Comparison of ENCODE assay signal across 20 cellular contexts in genomic region chr5:149437369-149438040, GRCh38. TPM values are rescaled to one million over a fixed set of nuclear protein-coding genes. Genes with fewer than 3 reads are reported as not detected.
A peak's percentile ranks its signal among the peaks of the same experiment; 100 is the strongest.
DNase-seq lines count a peak whose midpoint lies in the region; ATAC-seq and TF ChIP-seq lines count a peak whose summit lies in the region.
"Had no signal": no experiment of that assay in that cellular context is flagged by ENCODE, and none has a peak within 500 bp of the region (broad histone marks: within the 10 kb centered on the region; RNA-seq: fewer than 3 reads in every experiment).

No MANE protein-coding gene starts in this region.

- H3K27me3 Mint-ChIP-seq in T-helper 17 cell = peaks cover 5% of the 10 kb centered on the region

- H3K36me3 ChIP-seq in left ventricle myocardium inferior (no peaks in the 10 kb centered on the region), esophagus squamous epithelium (no peaks in the 10 kb centered on the region), H7 (replicated peaks; ENCODE audit: control insufficient read depth, insufficient read depth, low read length) (no peaks in the 10 kb centered on the region)
- H3K36me3 ChIP-seq: SJSA1 had no signal

- no peak for ATAC-seq in left ventricle myocardium superior
- ATAC-seq in T-helper 17 cell = no peak
- ATAC-seq: HCT116 had no signal

- TF ChIP-seq CTCF in left ventricle myocardium inferior (IDR thresholded peaks at IDR 0.05; ENCODE audit: borderline replicate concordance) = no peak
- no peak for TF ChIP-seq CTCF in esophagus squamous epithelium (IDR thresholded peaks at IDR 0.05)

- no peak for TF ChIP-seq POLR2A in esophagus squamous epithelium (IDR thresholded peaks at IDR 0.05)

- 59 to 64% methylated on average over 10 of the region's 10 CpGs for WGBS in esophagus squamous epithelium, 2 donors

- no peak overlapping the region for H3K4me3 Mint-ChIP-seq in T-helper 17 cell

- H3K27me3 ChIP-seq in left ventricle myocardium inferior (ENCODE audit: low read depth) = no peaks in the 10 kb centered on the region
- H3K27me3 ChIP-seq in esophagus squamous epithelium = no peaks in the 10 kb centered on the region
- H3K27me3 ChIP-seq in H7 (ENCODE audit: control insufficient read depth, insufficient read depth, low read length) = no peaks in the 10 kb centered on the region
- H3K27me3 ChIP-seq: BLaER1 treated with 17β-estradiol and CSF1 and Interleukin-3, amounts not matched to agents 10 nM and 100 nM; SJSA1 had no signal

- H3K9me3 ChIP-seq in left ventricle myocardium inferior (replicated peaks) = no peaks in the 10 kb centered on the region
- H3K9me3 ChIP-seq in T-helper 17 cell (ENCODE audit: control insufficient read depth, low read length, poor library complexity, severe bottlenecking) = no peaks in the 10 kb centered on the region
- no peaks in the 10 kb centered on the region for H3K9me3 ChIP-seq in esophagus squamous epithelium
- H3K9me3 ChIP-seq: SJSA1 had no signal

- peak overlapping the region; percentile 27 for H3K27ac Mint-ChIP-seq in T-helper 17 cell

- H3K27ac ChIP-seq in left ventricle myocardium inferior (replicated peaks) (peak overlapping the region; percentile 12), esophagus squamous epithelium (peak overlapping the region; percentile 86 to 93 (median 92))
- H3K27ac ChIP-seq: BLaER1 treated with 17β-estradiol and CSF1 and Interleukin-3, amounts not matched to agents 10 nM and 100 nM; KMS-11; SJSA1 had no signal

- DNase-seq in left ventricle myocardium inferior = no peak
- no peak for DNase-seq in left ventricle myocardium superior
- DNase-seq in T-helper 17 cell = no peak
- DNase-seq in esophagus squamous epithelium (lab: John Stamatoyannopoulos, UW) = no peak
- DNase-seq in NCI-H510A treated with DMSO at 0.1 percent for 48 hours (lab: John Stamatoyannopoulos, UW) = no peak
- DNase-seq in H7 = no peak
- DNase-seq in cerebellar nuclear complex (lab: John Stamatoyannopoulos, UW) = no peak
- DNase-seq: GF-D8; MV-4-11; NCI-H1417; NCI-H1930; NCI-H2171; NCI-H446; NK-92 treated with Interleukin-12 subunit alpha and Interleukin-12 subunit beta, amount 100 ng/mL, for 24 hours; RPMI8226 had no signal

- H3K4me3 ChIP-seq in left ventricle myocardium inferior = no peak overlapping the region
- H3K4me3 ChIP-seq in esophagus squamous epithelium = no peak overlapping the region
- H3K4me3 ChIP-seq in H7 (ENCODE audit: insufficient read depth, low read depth, low read length) = no peak overlapping the region
- H3K4me3 ChIP-seq: BLaER1 treated with 17β-estradiol and CSF1 and Interleukin-3, amounts not matched to agents 10 nM and 100 nM; SJSA1 had no signal

- H3K4me1 Mint-ChIP-seq in T-helper 17 cell = peaks cover 10% of the 10 kb centered on the region

- peaks cover 44% of the 10 kb centered on the region for H3K4me1 ChIP-seq in left ventricle myocardium inferior
- H3K4me1 ChIP-seq in esophagus squamous epithelium = peaks cover 29 to 77% (median 54%) of the 10 kb centered on the region in 3 donors

- peaks cover 3% of the 10 kb centered on the region for H3K36me3 Mint-ChIP-seq in T-helper 17 cell (ENCODE audit: low read depth)

- intact Hi-C loops in left ventricle myocardium inferior (cut with micrococcal nuclease) = no loop called here
- intact Hi-C loops in left ventricle myocardium superior (cut with micrococcal nuclease) = loop anchor here (5.0 kb wide), 1 partner anchor 125 kb away; no protein-coding TSS in a partner anchor
- intact Hi-C loops in esophagus squamous epithelium (cut with DNase I) = no loop called here

RNA-seq across cellular contexts. Expression of gene IL17B, which starts 58.4 kb away (rescaled TPM):
- total RNA-seq in left ventricle myocardium inferior (not detected), left ventricle myocardium superior (not detected), T-helper 17 cell (not detected), esophagus squamous epithelium (1 to 10 TPM in 3 of 4 donors, not detected in 1; 2.0 to 2.5 (median 2.1) TPM)
- total RNA-seq in H7 (2014; rRNA removed; shearing (Covaris generic)) = not detected in 2 replicates
- total RNA-seq: OCI-LY7 had no signal
